ENCODE assay signal across 24 cellular contexts in genomic region chr20:23826541-23827018, GRCh38. TPM values are rescaled to one million over a fixed set of nuclear protein-coding genes. Genes with fewer than 3 reads are reported as not detected.
DNase-seq lines count a peak whose midpoint lies in the region; ATAC-seq and TF ChIP-seq lines count a peak whose summit lies in the region.
"Had no signal": no experiment of that assay in that cellular context is flagged by ENCODE, and none has a peak within 500 bp of the region (broad histone marks: within the 10 kb centered on the region; RNA-seq: fewer than 3 reads in every experiment).

Gene CST2 (minus strand): TSS chr20:23826729. CDS start chr20:23826660, 69 bp downstream.

- DNase-seq in A172 (ENCODE audit: low spot score) (peak; percentile 60), ecto neural progenitor cell (ENCODE audit: low spot score) (peak; percentile 60), mesenchymal stem cell (peak; percentile 10), NCI-H510A treated with DMSO at 0.1 percent for 48 hours (lab: John Stamatoyannopoulos, UW) (no peak)
- no peak for DNase-seq in activated CD4-positive, alpha-beta T cell treated with anti-CD3 and anti-CD28 coated beads, Interleukin-2, amount 10 ng/mL, durations not matched to agents 24 days and 14 days
- DNase-seq in stimulated activated effector memory CD8-positive, alpha-beta T cell treated with anti-CD3 and anti-CD28 coated beads, Interleukin-12 subunit alpha, Interleukin-12 subunit beta, amount 100 ng/mL, for 72 hours (ENCODE audit: low spot score in 2 of 2) = no peak
- DNase-seq: activated gamma-delta T cell treated with Interleukin-2 at 50 U/mL for 16 hours, caudate nucleus, DMS 273 treated with DMSO at 0.1 percent for 48 hours, glutamatergic neuron, KBM-7, naive B cell, NCI-H2029 treated with DMSO at 0.1 percent for 48 hours, NCI-H524, pancreas, SHP77 treated with DMSO at 0.1 percent for 48 hours, T-helper 1 cell had no signal

- no peak within 1 kb of the TSS for H3K18ac ChIP-seq in mesenchymal stem cell (ENCODE audit: low read depth in 1 of 2, low read length in 2 of 2)

- no peak within 1 kb of the TSS for H2BK15ac ChIP-seq in mesenchymal stem cell (ENCODE audit: low read depth, poor library complexity, severe bottlenecking)

- H3K27me3 Mint-ChIP-seq in activated CD4-positive, alpha-beta T cell treated with anti-CD3 and anti-CD28 coated beads, Interleukin-2, amount 10 ng/mL, durations not matched to agents 24 days and 14 days = peaks cover 2% of the 10 kb centered on the region

- H3K27ac Mint-ChIP-seq in activated CD4-positive, alpha-beta T cell treated with anti-CD3 and anti-CD28 coated beads, Interleukin-2, amount 10 ng/mL, durations not matched to agents 24 days and 14 days = no peak within 1 kb of the TSS
- H3K27ac Mint-ChIP-seq in stimulated activated effector memory CD8-positive, alpha-beta T cell treated with anti-CD3 and anti-CD28 coated beads, Interleukin-12 subunit alpha, Interleukin-12 subunit beta, amount 100 ng/mL, for 72 hours = no peak within 1 kb of the TSS
- H3K27ac Mint-ChIP-seq: CD14-positive monocyte had no signal

- no peak within 1 kb of the TSS for H3K23ac ChIP-seq in mesenchymal stem cell (ENCODE audit: low read length in 2 of 2)

- H2AFZ ChIP-seq in mesenchymal stem cell (ENCODE audit: low read depth, low read length) = no peak within 1 kb of the TSS

- H2BK12ac ChIP-seq in mesenchymal stem cell (ENCODE audit: low read length in 2 of 2) = no peak within 1 kb of the TSS

- CTCF ChIA-PET in HEK293 (lab: Yijun Ruan, JAX) = no interaction called here

- POLR2A ChIA-PET in HEK293 (lab: Yijun Ruan, JAX) = no interaction called here

- no peak within 1 kb of the TSS for H3K4me3 Mint-ChIP-seq in activated CD4-positive, alpha-beta T cell treated with anti-CD3 and anti-CD28 coated beads, Interleukin-2, amount 10 ng/mL, durations not matched to agents 24 days and 14 days
- no peak within 1 kb of the TSS for H3K4me3 Mint-ChIP-seq in stimulated activated effector memory CD8-positive, alpha-beta T cell treated with anti-CD3 and anti-CD28 coated beads, Interleukin-12 subunit alpha, Interleukin-12 subunit beta, amount 100 ng/mL, for 72 hours
- H3K4me3 Mint-ChIP-seq: CD14-positive monocyte, naive B cell had no signal

- H3K27ac ChIP-seq in HEK293 (ENCODE audit: extremely low read depth, low read depth, low read length) (no peak within 1 kb of the TSS), mesenchymal stem cell (ENCODE audit: low read length, poor library complexity, severe bottlenecking) (no peak within 1 kb of the TSS)
- H3K27ac ChIP-seq: pancreas, vagina had no signal

- H4K91ac ChIP-seq in mesenchymal stem cell (ENCODE audit: low read length) = no peak within 1 kb of the TSS

- no peak within 1 kb of the TSS for H2AK5ac ChIP-seq in mesenchymal stem cell (ENCODE audit: low read length, severe bottlenecking)

- peaks cover 0 to 11% of the 10 kb centered on the region in 2 experiments for H3K27me3 ChIP-seq in mesenchymal stem cell (ENCODE audit: control insufficient read depth in 1 of 2, insufficient read depth in 1 of 2, low read length in 2 of 2)
- H3K27me3 ChIP-seq: pancreas, vagina had no signal

- no peaks in the 10 kb centered on the region for H3K4me1 ChIP-seq in HEK293 (ENCODE audit: control insufficient read depth, insufficient read depth, low read length)
- peaks cover 16% of the 10 kb centered on the region for H3K4me1 ChIP-seq in mesenchymal stem cell (ENCODE audit: control insufficient read depth, insufficient read depth, low read depth, low read length)
- H3K4me1 ChIP-seq: pancreas had no signal

- WGBS in mesenchymal stem cell = 56% methylated on average over 4 of the region's 4 CpGs

- H3K36me3 ChIP-seq in HEK293 (ENCODE audit: control insufficient read depth in 2 of 2, insufficient read depth in 1 of 2, low read length in 2 of 2) (no peaks in the 10 kb centered on the region), mesenchymal stem cell (ENCODE audit: control insufficient read depth in 1 of 2, insufficient read depth in 2 of 2, low read depth in 1 of 2, low read length in 2 of 2) (no peaks in the 10 kb centered on the region)
- H3K36me3 ChIP-seq: pancreas, vagina had no signal

- no peak within 1 kb of the TSS for H3K4ac ChIP-seq in mesenchymal stem cell (ENCODE audit: low read depth in 1 of 2, low read length in 2 of 2)

- no peaks in the 10 kb centered on the region for H3K9me3 Mint-ChIP-seq in activated CD4-positive, alpha-beta T cell treated with anti-CD3 and anti-CD28 coated beads, Interleukin-2, amount 10 ng/mL, durations not matched to agents 24 days and 14 days
- no peaks in the 10 kb centered on the region for H3K9me3 Mint-ChIP-seq in stimulated activated effector memory CD8-positive, alpha-beta T cell treated with anti-CD3 and anti-CD28 coated beads, Interleukin-12 subunit alpha, Interleukin-12 subunit beta, amount 100 ng/mL, for 72 hours
- H3K9me3 Mint-ChIP-seq: naive B cell had no signal

- TF ChIP-seq CTCF in HEK293 (tag by site-specific recombination; IDR thresholded peaks at IDR 0.05) = no peak

- H3K9ac ChIP-seq in mesenchymal stem cell (ENCODE audit: low read length) = no peak within 1 kb of the TSS

- intact Hi-C loops in activated CD4-positive, alpha-beta T cell treated with anti-CD3 and anti-CD28 coated beads, Interleukin-2, amount 10 ng/mL, durations not matched to agents 24 days and 14 days (cut with micrococcal nuclease) = no loop called here

- H3K4me3 ChIP-seq in HEK293 (ENCODE audit: low read depth, low read length) = no peak within 1 kb of the TSS
- H3K4me3 ChIP-seq in mesenchymal stem cell (ENCODE audit: insufficient read depth in 1 of 2, low read depth in 1 of 2, low read length in 2 of 2) = no peak within 1 kb of the TSS
- H3K4me3 ChIP-seq: pancreas, vagina had no signal

- no peaks in the 10 kb centered on the region for H3K79me1 ChIP-seq in mesenchymal stem cell (replicated peaks; ENCODE audit: low read length, poor library complexity, severe bottlenecking)

- ATAC-seq in GM21528 (IDR thresholded peaks at IDR 0.05; ENCODE audit: low FRiP score, unreplicated experiment) = no peak
- ATAC-seq in stimulated activated effector memory CD8-positive, alpha-beta T cell treated with anti-CD3 and anti-CD28 coated beads, Interleukin-12 subunit alpha, Interleukin-12 subunit beta, amount 100 ng/mL, for 72 hours = no peak

- H3K4me1 Mint-ChIP-seq in activated CD4-positive, alpha-beta T cell treated with anti-CD3 and anti-CD28 coated beads, Interleukin-2, amount 10 ng/mL, durations not matched to agents 24 days and 14 days = no peaks in the 10 kb centered on the region
- H3K4me1 Mint-ChIP-seq in stimulated activated effector memory CD8-positive, alpha-beta T cell treated with anti-CD3 and anti-CD28 coated beads, Interleukin-12 subunit alpha, Interleukin-12 subunit beta, amount 100 ng/mL, for 72 hours = no peaks in the 10 kb centered on the region
- H3K4me1 Mint-ChIP-seq: CD14-positive monocyte had no signal

- no peak within 1 kb of the TSS for H3K4me2 ChIP-seq in mesenchymal stem cell (ENCODE audit: low read length, poor library complexity, severe bottlenecking)

- H3K36me3 Mint-ChIP-seq in activated CD4-positive, alpha-beta T cell treated with anti-CD3 and anti-CD28 coated beads, Interleukin-2, amount 10 ng/mL, durations not matched to agents 24 days and 14 days (ENCODE audit: low read depth) = no peaks in the 10 kb centered on the region
- H3K36me3 Mint-ChIP-seq in stimulated activated effector memory CD8-positive, alpha-beta T cell treated with anti-CD3 and anti-CD28 coated beads, Interleukin-12 subunit alpha, Interleukin-12 subunit beta, amount 100 ng/mL, for 72 hours = no peaks in the 10 kb centered on the region
- H3K36me3 Mint-ChIP-seq: CD14-positive monocyte, naive B cell had no signal

- no peak within 1 kb of the TSS for H2BK120ac ChIP-seq in mesenchymal stem cell (ENCODE audit: low read depth, low read length)

- H3K9me3 ChIP-seq in HEK293 (ENCODE audit: control insufficient read depth, insufficient read depth, low read depth, low read length) (no peaks in the 10 kb centered on the region), mesenchymal stem cell (ENCODE audit: control insufficient read depth, low read length) (no peaks in the 10 kb centered on the region)
- H3K9me3 ChIP-seq: pancreas, vagina had no signal

- H2BK5ac ChIP-seq in mesenchymal stem cell (ENCODE audit: low read depth, low read length, poor library complexity, severe bottlenecking) = no peak within 1 kb of the TSS

- H4K8ac ChIP-seq in mesenchymal stem cell (ENCODE audit: low read length) = no peak within 1 kb of the TSS

- H3K14ac ChIP-seq in mesenchymal stem cell (ENCODE audit: low read length in 2 of 2) = no peak within 1 kb of the TSS

TF ChIP-seq in HEK293, 187 proteins besides CTCF, POLR2A, EP300 and RAD21:
- TF ChIP-seq WT1 (tag by site-specific recombination; IDR thresholded peaks at IDR 0.05) (peak; percentile 41; the same call in 1 of the 2 replicates), ZNF423 (tag by site-specific recombination; IDR thresholded peaks at IDR 0.05) (no peak), ZNF639 (tag by site-specific recombination; IDR thresholded peaks at IDR 0.05) (no peak)

RNA-seq across cellular contexts. Expression of gene CST2, which starts in this region (rescaled TPM):
- not detected in 2 replicates for total RNA-seq in A172 (2014; rRNA removed; shearing (Covaris generic))
- not detected for polyA plus RNA-seq in mesenchymal stem cell (2013, experiment 1 of 2)
- not detected for polyA plus RNA-seq in mesenchymal stem cell (2013, experiment 2 of 2)
- total RNA-seq in activated CD4-positive, alpha-beta T cell treated with anti-CD3 and anti-CD28 coated beads, Interleukin-2, amount 10 ng/mL, durations not matched to agents 24 days and 14 days = not detected in 2 replicates
- total RNA-seq: lung microvascular endothelial cell, skeletal muscle tissue, subcutaneous adipose tissue, vagina had no signal
- polyA plus RNA-seq: CD14-positive monocyte had no signal

Comparison
In these comparisons a context has a peak if more than half of its experiments do, and no peak if none do; other contexts are left out.
1. Peak in DNase-seq in A172; RNA of the gene not detected or under 1 TPM.
2. DNase-seq: peak in ecto neural progenitor cell (single experiment) and mesenchymal stem cell (single experiment); none in NCI-H510A treated with DMSO at 0.1 percent for 48 hours (single experiment), activated CD4-positive, alpha-beta T cell treated with anti-CD3 and anti-CD28 coated beads, Interleukin-2, amount 10 ng/mL, durations not matched to agents 24 days and 14 days (single experiment) and stimulated activated effector memory CD8-positive, alpha-beta T cell treated with anti-CD3 and anti-CD28 coated beads, Interleukin-12 subunit alpha, Interleukin-12 subunit beta, amount 100 ng/mL, for 72 hours (0 of 2).